Comparison of ENCODE assay signal across 16 cellular contexts in genomic region chr14:67650694-67651093, GRCh38. TPM values are rescaled to one million over a fixed set of nuclear protein-coding genes. Genes with fewer than 3 reads are reported as not detected.
DNase-seq lines count a peak whose midpoint lies in the region; ATAC-seq, FAIRE-seq and TF ChIP-seq lines count a peak whose summit lies in the region.
"Had no signal": no experiment of that assay in that cellular context is flagged by ENCODE, and none has a peak within 500 bp of the region (broad histone marks: within the 10 kb centered on the region; RNA-seq: fewer than 3 reads in every experiment).

No MANE protein-coding gene starts in this region.

- no peaks in the 10 kb centered on the region for H3K9me3 ChIP-seq in astrocyte (ENCODE audit: insufficient read depth, low read depth, low read length)
- no peaks in the 10 kb centered on the region for H3K9me3 ChIP-seq in upper lobe of left lung
- H3K9me3 ChIP-seq: A549, thyroid gland had no signal

- no peaks in the 10 kb centered on the region for H3K27me3 Mint-ChIP-seq in stimulated activated naive CD8-positive, alpha-beta T cell treated with anti-CD3 and anti-CD28 coated beads, Interleukin-15, amount 100 ng/mL, for 72 hours
- H3K27me3 Mint-ChIP-seq in astrocyte (ENCODE audit: low read depth, unreplicated experiment) = no peaks in the 10 kb centered on the region

- no peak for TF ChIP-seq EP300 in upper lobe of left lung (IDR thresholded peaks at IDR 0.05)

- peaks cover 3% of the 10 kb centered on the region for H3K36me3 Mint-ChIP-seq in astrocyte (ENCODE audit: low read depth, unreplicated experiment)

- TF ChIP-seq CTCF in astrocyte (IDR thresholded peaks at IDR 0.05; ENCODE audit: insufficient read depth, low read depth, low read length) (no peak), fibroblast of villous mesenchyme (IDR thresholded peaks at IDR 0.05; ENCODE audit: insufficient read depth, low read depth, low read length) (no peak), upper lobe of left lung (IDR thresholded peaks at IDR 0.05) (no peak)

- no peak overlapping the region for H2AFZ ChIP-seq in astrocyte (ENCODE audit: low read depth, low read length)

- H3K27me3 ChIP-seq in astrocyte (ENCODE audit: insufficient read depth, low read length) (no peaks in the 10 kb centered on the region), upper lobe of left lung (no peaks in the 10 kb centered on the region)
- H3K27me3 ChIP-seq: cardiac muscle cell, thyroid gland had no signal

- H3K4me1 ChIP-seq in astrocyte (ENCODE audit: insufficient read depth, low read length) (no peaks in the 10 kb centered on the region), upper lobe of left lung (no peaks in the 10 kb centered on the region)

- peak overlapping the region; percentile 42 to 58 for H3K27ac Mint-ChIP-seq in stimulated activated naive CD8-positive, alpha-beta T cell treated with anti-CD3 and anti-CD28 coated beads, Interleukin-15, amount 100 ng/mL, for 72 hours
- no peak overlapping the region for H3K27ac Mint-ChIP-seq in astrocyte (ENCODE audit: unreplicated experiment)
- H3K27ac Mint-ChIP-seq: T-helper 1 cell treated with Interleukin-12 subunit alpha and Interleukin-12 subunit beta and Interleukin-4 antibody, amounts not matched to agents 30 μg/mL and 1 μg/mL, for 36 hours had no signal

- H3K4me1 Mint-ChIP-seq in stimulated activated naive CD8-positive, alpha-beta T cell treated with anti-CD3 and anti-CD28 coated beads, Interleukin-15, amount 100 ng/mL, for 72 hours = no peaks in the 10 kb centered on the region
- peaks cover 13% of the 10 kb centered on the region for H3K4me1 Mint-ChIP-seq in astrocyte (ENCODE audit: low read depth, unreplicated experiment)

- no peak for TF ChIP-seq POLR2A in upper lobe of left lung (IDR thresholded peaks at IDR 0.05)

- ATAC-seq in stimulated activated naive CD8-positive, alpha-beta T cell treated with anti-CD3 and anti-CD28 coated beads, Interleukin-15, amount 100 ng/mL, for 72 hours = no peak
- ATAC-seq in stimulated activated naive CD8-positive, alpha-beta T cell treated with anti-CD3 and anti-CD28 coated beads, Interleukin-15, Interleukin-2, amounts not matched to agents 100 U/mL and 50 U/mL, for 24 hours = no peak
- no peak for ATAC-seq in upper lobe of left lung (ENCODE audit: low FRiP score in 2 of 2)
- ATAC-seq: A549 had no signal

- H3K4me3 Mint-ChIP-seq in stimulated activated naive CD8-positive, alpha-beta T cell treated with anti-CD3 and anti-CD28 coated beads, Interleukin-15, amount 100 ng/mL, for 72 hours = no peak overlapping the region
- no peak overlapping the region for H3K4me3 Mint-ChIP-seq in astrocyte (ENCODE audit: unreplicated experiment)
- H3K4me3 Mint-ChIP-seq: T-helper 1 cell treated with Interleukin-12 subunit alpha and Interleukin-12 subunit beta and Interleukin-4 antibody, amounts not matched to agents 30 μg/mL and 1 μg/mL, for 36 hours had no signal

- no peak overlapping the region for H3K9ac ChIP-seq in astrocyte (ENCODE audit: low read length)

- no peak overlapping the region for H3K27ac ChIP-seq in astrocyte (ENCODE audit: low read depth, low read length)
- no peak overlapping the region for H3K27ac ChIP-seq in upper lobe of left lung
- H3K27ac ChIP-seq: A549, cardiac muscle cell, thyroid gland had no signal

- H3K4me2 ChIP-seq in astrocyte (ENCODE audit: low read length) = no peak overlapping the region
- H3K4me2 ChIP-seq: A549 had no signal

- peaks cover 3% of the 10 kb centered on the region for H4K20me1 ChIP-seq in astrocyte (ENCODE audit: insufficient read depth, low read length)

- DNase-seq in stimulated activated naive CD8-positive, alpha-beta T cell treated with anti-CD3 and anti-CD28 coated beads, Interleukin-15, amount 100 ng/mL, for 72 hours = no peak
- DNase-seq in stimulated activated naive CD8-positive, alpha-beta T cell treated with anti-CD3 and anti-CD28 coated beads, Interleukin-15, Interleukin-2, amounts not matched to agents 100 U/mL and 50 U/mL, for 24 hours = no peak
- peak; percentile 29 for DNase-seq in astrocyte (ENCODE audit: low read depth)
- peak; percentile 61 for DNase-seq in fibroblast of villous mesenchyme (ENCODE audit: low read depth)
- no peak for DNase-seq in urothelium cell line (ENCODE audit: low spot score)
- no peak for DNase-seq in COR-L47 (lab: John Stamatoyannopoulos, UW)
- no peak for DNase-seq in DMS79 (lab: John Stamatoyannopoulos, UW)
- no peak for DNase-seq in upper lobe of left lung
- DNase-seq: activated CD4-positive, CD25-positive, alpha-beta regulatory T cell treated with anti-CD3 and anti-CD28 coated beads, Interleukin-2, amount 50 U/mL, for 72 hours; activated naive CD4-positive, alpha-beta T cell treated with Interleukin-2 at 50 U/mL for 16 hours; GDM1; stimulated activated CD4-positive, alpha-beta T cell treated with anti-CD3 and anti-CD28 coated beads, Interleukin-1b, Interleukin-23, amount 100 ng/mL, for 48 hours; thyroid gland had no signal

- peaks cover 45% of the 10 kb centered on the region for H3K36me3 ChIP-seq in astrocyte (ENCODE audit: insufficient read depth, low read length)
- H3K36me3 ChIP-seq in upper lobe of left lung = peaks cover 22 to 97% (median 67%) of the 10 kb centered on the region in 4 donors

- no peak overlapping the region for H3K4me3 ChIP-seq in astrocyte (ENCODE audit: insufficient read depth, low read depth, low read length)
- H3K4me3 ChIP-seq in fibroblast of villous mesenchyme (ENCODE audit: low read depth, low read length) = no peak overlapping the region
- H3K4me3 ChIP-seq in upper lobe of left lung = no peak overlapping the region
- H3K4me3 ChIP-seq: A549, cardiac muscle cell, thyroid gland had no signal

- 83 to 88% methylated on average over 2 of the region's 2 CpGs for WGBS in upper lobe of left lung, 2 donors

- no peak for FAIRE-seq in astrocyte (lab: Jason Lieb, UNC)
- FAIRE-seq in urothelium cell line (lab: Jason Lieb, UNC) = peak; percentile 95

- no peaks in the 10 kb centered on the region for H3K79me2 ChIP-seq in astrocyte (ENCODE audit: insufficient read depth, low read length)

- H3K9me3 Mint-ChIP-seq in stimulated activated naive CD8-positive, alpha-beta T cell treated with anti-CD3 and anti-CD28 coated beads, Interleukin-15, amount 100 ng/mL, for 72 hours = no peaks in the 10 kb centered on the region
- H3K9me3 Mint-ChIP-seq in astrocyte (ENCODE audit: unreplicated experiment) = no peaks in the 10 kb centered on the region
- H3K9me3 Mint-ChIP-seq: T-helper 1 cell treated with Interleukin-12 subunit alpha and Interleukin-12 subunit beta and Interleukin-4 antibody, amounts not matched to agents 30 μg/mL and 1 μg/mL, for 36 hours had no signal

RNA-seq across cellular contexts. Expression of gene VTI1B, which starts 23.7 kb away (rescaled TPM):
- total RNA-seq in astrocyte = 82.7 and 92.0 TPM in 2 replicates
- 45.1 and 52.2 TPM in 2 replicates for total RNA-seq in fibroblast of villous mesenchyme
- total RNA-seq in upper lobe of left lung = 100 to 1,000 TPM in 1 of 6 donors, 10 to 100 TPM in 5; 39.8 to 107 (median 57.5) TPM

RNA-seq across cellular contexts. Expression of gene ARG2, which starts 31.0 kb away (rescaled TPM):
- total RNA-seq in astrocyte (8.9 and 11.6 TPM in 2 replicates), fibroblast of villous mesenchyme (3.9 TPM in 2 replicates), upper lobe of left lung (10 to 100 TPM in 1 of 6 donors, 1 to 10 TPM in 4, not detected in 1; 1.1 to 11.7 (median 8.6) TPM)

RNA-seq across cellular contexts. Expression of gene RDH11, which starts 44.9 kb away (rescaled TPM):
- 92.3 and 96.2 TPM in 2 replicates for total RNA-seq in astrocyte
- total RNA-seq in fibroblast of villous mesenchyme = 138 and 212 TPM in 2 replicates
- total RNA-seq in upper lobe of left lung = 10 to 100 TPM; 42.8 to 61.1 (median 49.4) TPM

RNA-seq across cellular contexts. Expression of gene PIGH, which starts 50.6 kb away (rescaled TPM):
- 11.3 and 13.5 TPM in 2 replicates for total RNA-seq in astrocyte
- total RNA-seq in fibroblast of villous mesenchyme = 15.5 and 17.7 TPM in 2 replicates
- total RNA-seq in upper lobe of left lung = 10 to 100 TPM; 11.5 to 27.5 (median 23.1) TPM

RNA-seq across cellular contexts. Expression of gene RDH12, which starts 51.0 kb away (rescaled TPM):
- total RNA-seq in astrocyte = 0.16 TPM in 1 of 2 replicates, not detected in the other
- total RNA-seq in fibroblast of villous mesenchyme = under 0.01 TPM in 1 of 2 replicates, not detected in the other
- total RNA-seq in upper lobe of left lung = under 1 TPM in 3 of 6 donors, not detected in 3; 0.17 to 0.40 (median 0.39) TPM

Comparison
In these comparisons a context has a peak if more than half of its experiments do, and no peak if none do; other contexts are left out.
1. DNase-seq: peak in astrocyte (single experiment) and fibroblast of villous mesenchyme (single experiment); none in stimulated activated naive CD8-positive, alpha-beta T cell treated with anti-CD3 and anti-CD28 coated beads, Interleukin-15, amount 100 ng/mL, for 72 hours (0 of 2), stimulated activated naive CD8-positive, alpha-beta T cell treated with anti-CD3 and anti-CD28 coated beads, Interleukin-15, Interleukin-2, amounts not matched to agents 100 U/mL and 50 U/mL, for 24 hours (single experiment), urothelium cell line (single experiment), COR-L47 (single experiment), DMS79 (single experiment) and upper lobe of left lung (0 of 2).